Comparison of ENCODE assay signal across 8 cellular contexts in genomic region chr22:35648066-35649025, GRCh38. TPM values are rescaled to one million over a fixed set of nuclear protein-coding genes. Genes with fewer than 3 reads are reported as not detected.
DNase-seq lines count a peak whose midpoint lies in the region; ATAC-seq and TF ChIP-seq lines count a peak whose summit lies in the region.

A gene with protein sequence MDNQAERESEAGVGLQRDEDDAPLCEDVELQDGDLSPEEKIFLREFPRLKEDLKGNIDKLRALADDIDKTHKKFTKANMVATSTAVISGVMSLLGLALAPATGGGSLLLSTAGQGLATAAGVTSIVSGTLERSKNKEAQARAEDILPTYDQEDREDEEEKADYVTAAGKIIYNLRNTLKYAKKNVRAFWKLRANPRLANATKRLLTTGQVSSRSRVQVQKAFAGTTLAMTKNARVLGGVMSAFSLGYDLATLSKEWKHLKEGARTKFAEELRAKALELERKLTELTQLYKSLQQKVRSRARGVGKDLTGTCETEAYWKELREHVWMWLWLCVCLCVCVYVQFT (plus strand): TSS chr22:35648446. CDS start chr22:35656426, 7,980 bp downstream.

- 9 to 11% methylated on average over 18 of the region's 18 CpGs for WGBS in tibial nerve, 2 donors

- peaks cover 22% of the 10 kb centered on the region for H3K79me2 ChIP-seq in osteoblast (ENCODE audit: insufficient read depth, low read length)

- H3K4me1 ChIP-seq in Panc1 (ENCODE audit: control insufficient read depth, insufficient read depth, low read length): peaks cover 22% of the 10 kb centered on the region
- peaks cover 26% of the 10 kb centered on the region for H3K4me1 ChIP-seq in osteoblast (ENCODE audit: insufficient read depth, low read length)
- H3K4me1 ChIP-seq in tibial nerve: peaks cover 0 to 48% (median 20%) of the 10 kb centered on the region in 4 donors

- peak within 1 kb of the TSS; percentile 100 for H3K27ac Mint-ChIP-seq in activated T-helper 1 cell treated with anti-CD3 and anti-CD28 coated beads, Interleukin-12 subunit alpha, Interleukin-12 subunit beta, Interleukin-2, Interleukin-4 antibody, amounts not matched to agents 30 ng/mL and 10 ng/mL and 1 ng/mL, durations not matched to agents 14 hours and 24 hours and 36 hours

- peak within 1 kb of the TSS; percentile 96 for H2AFZ ChIP-seq in osteoblast (ENCODE audit: low read length)

- no peaks in the 10 kb centered on the region for H3K36me3 ChIP-seq in Panc1 (ENCODE audit: control insufficient read depth, insufficient read depth, low read length)
- H3K36me3 ChIP-seq in osteoblast (ENCODE audit: insufficient read depth, low read length): no peaks in the 10 kb centered on the region
- peaks cover 0 to 7% (median 0%) of the 10 kb centered on the region in 3 donors for H3K36me3 ChIP-seq in tibial nerve

- H3K4me1 Mint-ChIP-seq in activated T-helper 1 cell treated with anti-CD3 and anti-CD28 coated beads, Interleukin-12 subunit alpha, Interleukin-12 subunit beta, Interleukin-2, Interleukin-4 antibody, amounts not matched to agents 30 ng/mL and 10 ng/mL and 1 ng/mL, durations not matched to agents 14 hours and 24 hours and 36 hours (ENCODE audit: low read depth): peaks cover 45% of the 10 kb centered on the region

- CTCF ChIA-PET in Panc1 (lab: Charles Lee): interaction anchor here (0.5 kb wide), 1 partner anchor 221 kb away, joined by 3 read pairs; no protein-coding TSS in a partner anchor

- POLR2A ChIA-PET in Panc1 (lab: Charles Lee): interaction anchor here (0.6 to 1.2 kb wide), 2 partner anchors 17 to 228 kb away, joined by 3 to 11 read pairs; no protein-coding TSS in a partner anchor

- ATAC-seq in HG02678 (IDR thresholded peaks at IDR 0.05; ENCODE audit: unreplicated experiment) (peak; percentile 60), Panc1 (peak; percentile 66), HG02981 (IDR thresholded peaks at IDR 0.05; ENCODE audit: unreplicated experiment) (no peak)

- peaks cover 24% of the 10 kb centered on the region for H3K36me3 Mint-ChIP-seq in activated T-helper 1 cell treated with anti-CD3 and anti-CD28 coated beads, Interleukin-12 subunit alpha, Interleukin-12 subunit beta, Interleukin-2, Interleukin-4 antibody, amounts not matched to agents 30 ng/mL and 10 ng/mL and 1 ng/mL, durations not matched to agents 14 hours and 24 hours and 36 hours (ENCODE audit: low read depth)

- H3K27me3 Mint-ChIP-seq in activated T-helper 1 cell treated with anti-CD3 and anti-CD28 coated beads, Interleukin-12 subunit alpha, Interleukin-12 subunit beta, Interleukin-2, Interleukin-4 antibody, amounts not matched to agents 30 ng/mL and 10 ng/mL and 1 ng/mL, durations not matched to agents 14 hours and 24 hours and 36 hours (ENCODE audit: insufficient read depth): no peaks in the 10 kb centered on the region

- intact Hi-C loops in Panc1 (cut with micrococcal nuclease; ENCODE audit: unreplicated experiment): no loop called here
- intact Hi-C loops in activated T-helper 1 cell treated with anti-CD3 and anti-CD28 coated beads, Interleukin-12 subunit alpha, Interleukin-12 subunit beta, Interleukin-2, Interleukin-4 antibody, amounts not matched to agents 30 ng/mL and 10 ng/mL and 1 ng/mL, durations not matched to agents 14 hours and 24 hours and 36 hours (cut with micrococcal nuclease): loop anchor here (1.0 to 2.0 kb wide), 7 partner anchors 12 to 590 kb away; partner anchors contain the start of gene APOL2

- DNase-seq in EH (ENCODE audit: low read depth): peak; percentile 86
- DNase-seq in Panc1 (ENCODE audit: low read depth, low spot score): no peak
- peak; percentile 71 for DNase-seq in activated T-helper 1 cell treated with anti-CD3 and anti-CD28 coated beads, Interleukin-12 subunit alpha, Interleukin-12 subunit beta, Interleukin-2, Interleukin-4 antibody, amounts not matched to agents 30 ng/mL and 10 ng/mL and 1 ng/mL, durations not matched to agents 14 hours and 24 hours and 36 hours (ENCODE audit: low spot score)
- peak; percentile 79 for DNase-seq in fibroblast of the aortic adventitia (ENCODE audit: low read depth)
- DNase-seq in osteoblast (ENCODE audit: insufficient read length, low spot score, missing footprints): peak; percentile 75
- peak in 1 of 2 donors; percentile 38 for DNase-seq in tibial nerve (ENCODE audit: low spot score in 2 of 2)

- BruUV-seq in Panc1 (replicated peaks; lab: Mats Ljungman, UMichigan): TSS peak; percentile 86

- H3K9me3 ChIP-seq in Panc1 (ENCODE audit: control insufficient read depth, insufficient read depth, low read depth, low read length): no peaks in the 10 kb centered on the region
- peaks cover 2% of the 10 kb centered on the region for H3K9me3 ChIP-seq in osteoblast (ENCODE audit: low read depth, low read length)
- peaks cover 0 to 6% (median 0%) of the 10 kb centered on the region in 4 donors for H3K9me3 ChIP-seq in tibial nerve

- peak within 1 kb of the TSS; percentile 100 for H3K4me3 Mint-ChIP-seq in activated T-helper 1 cell treated with anti-CD3 and anti-CD28 coated beads, Interleukin-12 subunit alpha, Interleukin-12 subunit beta, Interleukin-2, Interleukin-4 antibody, amounts not matched to agents 30 ng/mL and 10 ng/mL and 1 ng/mL, durations not matched to agents 14 hours and 24 hours and 36 hours

- in situ Hi-C loops in Panc1 (cut with HindIII; ENCODE audit: low pct_unique_long_range_greater_than_20kb, low sequenced_read_pairs): no loop called here

- H3K9me3 Mint-ChIP-seq in activated T-helper 1 cell treated with anti-CD3 and anti-CD28 coated beads, Interleukin-12 subunit alpha, Interleukin-12 subunit beta, Interleukin-2, Interleukin-4 antibody, amounts not matched to agents 30 ng/mL and 10 ng/mL and 1 ng/mL, durations not matched to agents 14 hours and 24 hours and 36 hours: no peaks in the 10 kb centered on the region

- H3K4me3 ChIP-seq in Panc1 (ENCODE audit: low read depth in 2 of 2, low read length in 2 of 2) (peak within 1 kb of the TSS; percentile 57 to 64), fibroblast of the aortic adventitia (ENCODE audit: low read depth, low read length) (peak within 1 kb of the TSS; percentile 79), osteoblast (ENCODE audit: insufficient read depth, low read length) (peak within 1 kb of the TSS; percentile 96), tibial nerve (peak within 1 kb of the TSS; percentile 43 to 70 (median 69))

- peak within 1 kb of the TSS; percentile 100 for H3K4me2 ChIP-seq in osteoblast (ENCODE audit: insufficient read depth, low read length)

- TF ChIP-seq CTCF in Panc1 (IDR thresholded peaks at IDR 0.05) (no peak), fibroblast of the aortic adventitia (IDR thresholded peaks at IDR 0.05; ENCODE audit: insufficient read depth, low read length) (no peak), osteoblast (IDR thresholded peaks at IDR 0.05; ENCODE audit: extremely low read depth, low read depth, low read length) (no peak), tibial nerve (IDR thresholded peaks at IDR 0.05) (no peak)

- H3K27me3 ChIP-seq in Panc1 (ENCODE audit: control insufficient read depth, insufficient read depth, low read length) (no peaks in the 10 kb centered on the region), osteoblast (ENCODE audit: insufficient read depth, low read length) (no peaks in the 10 kb centered on the region), tibial nerve (no peaks in the 10 kb centered on the region)

- no peak for TF ChIP-seq POLR2A in tibial nerve (IDR thresholded peaks at IDR 0.05)

- peak within 1 kb of the TSS; percentile 99 for H3K27ac ChIP-seq in Panc1 (ENCODE audit: low read length)
- peak within 1 kb of the TSS; percentile 92 for H3K27ac ChIP-seq in osteoblast (ENCODE audit: low read depth, low read length)
- peak within 1 kb of the TSS; percentile 68 to 95 (median 94) for H3K27ac ChIP-seq in tibial nerve

- no peaks in the 10 kb centered on the region for H4K20me1 ChIP-seq in osteoblast (ENCODE audit: insufficient read depth, low read length)

- TF ChIP-seq EP300 in tibial nerve (IDR thresholded peaks at IDR 0.05): peak in 1 of 2 donors; percentile 71

RNA-seq across cellular contexts. Expression of the gene that starts here (rescaled TPM):
- total RNA-seq in Panc1 (2021; ENCODE audit: unreplicated experiment): 16.4 TPM
- 4.8 TPM for polyA plus RNA-seq in Panc1 (2012; ENCODE audit: insufficient read length)
- total RNA-seq in activated T-helper 1 cell treated with anti-CD3 and anti-CD28 coated beads, Interleukin-12 subunit alpha, Interleukin-12 subunit beta, Interleukin-2, Interleukin-4 antibody, amounts not matched to agents 30 ng/mL and 10 ng/mL and 1 ng/mL, durations not matched to agents 14 hours and 24 hours and 36 hours: 27.3 and 27.7 TPM in 2 replicates
- total RNA-seq in fibroblast of the aortic adventitia (ENCODE audit: low replicate concordance): 29.4 and 33.1 TPM in 2 replicates
- total RNA-seq in osteoblast: 40.7 and 51.8 TPM in 2 replicates
- 10 to 100 TPM in 3 of 4 donors, 1 to 10 TPM in 1; 9.2 to 24.9 (median 19.6) TPM for total RNA-seq in tibial nerve
